In genomic region chr17:68199837-68200688, GRCh38 we compare ENCODE assay signal across 8 cellular contexts. TPM values are rescaled to one million over a fixed set of nuclear protein-coding genes. Genes with fewer than 3 reads are reported as not detected.
A peak's percentile ranks its signal among the peaks of the same experiment; 100 is the strongest.
DNase-seq lines count a peak whose midpoint lies in the region; ATAC-seq and TF ChIP-seq lines count a peak whose summit lies in the region.

No MANE protein-coding gene starts in this region.

- H3K4me1 Mint-ChIP-seq in HFFc6 (ENCODE audit: low read depth) = peaks cover 10% of the 10 kb centered on the region
- H3K4me1 Mint-ChIP-seq in activated naive CD8-positive, alpha-beta T cell treated with anti-CD3 and anti-CD28 coated beads, Interleukin-2, amount 10 ng/mL, durations not matched to agents 7 days and 5 days = peaks cover 21% of the 10 kb centered on the region

- H3K36me3 ChIP-seq in BE2C (no peaks in the 10 kb centered on the region), mucosa of rectum (ENCODE audit: control insufficient read depth in 2 of 2, insufficient read depth in 2 of 2, low read length in 2 of 2) (no peaks in the 10 kb centered on the region)

- no peaks in the 10 kb centered on the region for H3K9me3 ChIP-seq in BE2C
- no peaks in the 10 kb centered on the region for H3K9me3 ChIP-seq in mucosa of rectum (ENCODE audit: control insufficient read depth in 2 of 2, low read length in 2 of 2)

- H3K27ac ChIP-seq in mucosa of rectum (ENCODE audit: low read depth in 2 of 2, low read length in 2 of 2) = no peak overlapping the region
- no peak overlapping the region for H3K27ac ChIP-seq in substantia nigra (ENCODE audit: low read depth, low read length, poor library complexity, severe bottlenecking)

- no peak overlapping the region for H3K27ac Mint-ChIP-seq in HFFc6
- no peak overlapping the region for H3K27ac Mint-ChIP-seq in activated naive CD8-positive, alpha-beta T cell treated with anti-CD3 and anti-CD28 coated beads, Interleukin-2, amount 10 ng/mL, durations not matched to agents 7 days and 5 days

- H3K9ac ChIP-seq in mucosa of rectum (ENCODE audit: low read depth in 1 of 2, low read length in 2 of 2) = peak overlapping the region; percentile 32 to 39

- H3K4me3 ChIP-seq in BE2C (ENCODE audit: low read depth, low read length) (peak overlapping the region; percentile 26), mucosa of rectum (ENCODE audit: low read length in 2 of 2) (peak overlapping the region; percentile 72 to 74)

- TF ChIP-seq CTCF in BE2C (IDR thresholded peaks at IDR 0.05; ENCODE audit: low read depth, low read length) = no peak
- no peak for TF ChIP-seq CTCF in HFFc6 (IDR thresholded peaks at IDR 0.05)

- H3K4me3 Mint-ChIP-seq in HFFc6 = peak overlapping the region; percentile 56
- peak overlapping the region; percentile 80 for H3K4me3 Mint-ChIP-seq in activated naive CD8-positive, alpha-beta T cell treated with anti-CD3 and anti-CD28 coated beads, Interleukin-2, amount 10 ng/mL, durations not matched to agents 7 days and 5 days

- ATAC-seq in activated naive CD8-positive, alpha-beta T cell treated with anti-CD3 and anti-CD28 coated beads, Interleukin-2, amount 10 ng/mL, durations not matched to agents 7 days and 5 days (ENCODE audit: low read depth) = no peak
- no peak for ATAC-seq in GM18498 (IDR thresholded peaks at IDR 0.05; ENCODE audit: unreplicated experiment)

- H3K9me3 Mint-ChIP-seq in HFFc6 = no peaks in the 10 kb centered on the region
- H3K9me3 Mint-ChIP-seq in activated naive CD8-positive, alpha-beta T cell treated with anti-CD3 and anti-CD28 coated beads, Interleukin-2, amount 10 ng/mL, durations not matched to agents 7 days and 5 days = no peaks in the 10 kb centered on the region

- DNase-seq in BE2C = no peak
- no peak for DNase-seq in HFFc6
- DNase-seq in activated naive CD8-positive, alpha-beta T cell treated with anti-CD3 and anti-CD28 coated beads, Interleukin-2, amount 10 ng/mL, durations not matched to agents 7 days and 5 days = peak; percentile 56
- DNase-seq in substantia nigra (lab: John Stamatoyannopoulos, UW) = no peak
- DNase-seq in stimulated activated CD4-positive, alpha-beta T cell treated with anti-CD3 and anti-CD28 coated beads, Interleukin-1b, Interleukin-23, amount 100 ng/mL, for 48 hours = no peak
- DNase-seq in glomerular visceral epithelial cell (ENCODE audit: extremely low spot score) = no peak

- H3K36me3 Mint-ChIP-seq in HFFc6 (ENCODE audit: low read depth) = no peaks in the 10 kb centered on the region
- no peaks in the 10 kb centered on the region for H3K36me3 Mint-ChIP-seq in activated naive CD8-positive, alpha-beta T cell treated with anti-CD3 and anti-CD28 coated beads, Interleukin-2, amount 10 ng/mL, durations not matched to agents 7 days and 5 days

- no peaks in the 10 kb centered on the region for H3K4me1 ChIP-seq in BE2C
- H3K4me1 ChIP-seq in mucosa of rectum (ENCODE audit: control insufficient read depth in 2 of 2, insufficient read depth in 2 of 2, low read length in 2 of 2) = peaks cover 23 to 44% of the 10 kb centered on the region in 2 donors

- peaks cover 60% of the 10 kb centered on the region for H3K27me3 ChIP-seq in BE2C
- peaks cover 38 to 45% of the 10 kb centered on the region in 2 donors for H3K27me3 ChIP-seq in mucosa of rectum (ENCODE audit: control insufficient read depth in 2 of 2, insufficient read depth in 2 of 2, low read length in 2 of 2)

- POLR2A ChIA-PET in activated naive CD8-positive, alpha-beta T cell treated with anti-CD3 and anti-CD28 coated beads, Interleukin-2, amount 10 ng/mL, durations not matched to agents 7 days and 5 days (lab: Charles Lee) = interaction anchor here (0.6 to 6.8 kb wide), 4 partner anchors 18 to 444 kb away, joined by 3 to 44 read pairs (median 6); no protein-coding TSS in a partner anchor

- H3K27me3 Mint-ChIP-seq in HFFc6 (ENCODE audit: insufficient read depth) = peaks cover 38% of the 10 kb centered on the region
- H3K27me3 Mint-ChIP-seq in activated naive CD8-positive, alpha-beta T cell treated with anti-CD3 and anti-CD28 coated beads, Interleukin-2, amount 10 ng/mL, durations not matched to agents 7 days and 5 days = peaks cover 60% of the 10 kb centered on the region

RNA-seq across cellular contexts. Expression of gene AMZ2, which starts 47.8 kb away (rescaled TPM):
- 64.2 TPM for polyA plus RNA-seq in BE2C (2012; ENCODE audit: insufficient read depth, insufficient read length, low read depth)
- 100 to 1,000 TPM; 108 to 127 (median 123) TPM for total RNA-seq in HFFc6 (2021; fragmentation: NEBNext Ultra II Directional; extraction: Animal tissue kit (Norgen Biotek cat#: 25700))
- 10 to 100 TPM; 84.2 to 84.5 TPM for total RNA-seq in activated naive CD8-positive, alpha-beta T cell treated with anti-CD3 and anti-CD28 coated beads, Interleukin-2, amount 10 ng/mL, durations not matched to agents 7 days and 5 days
